In the genomic region with DNA sequence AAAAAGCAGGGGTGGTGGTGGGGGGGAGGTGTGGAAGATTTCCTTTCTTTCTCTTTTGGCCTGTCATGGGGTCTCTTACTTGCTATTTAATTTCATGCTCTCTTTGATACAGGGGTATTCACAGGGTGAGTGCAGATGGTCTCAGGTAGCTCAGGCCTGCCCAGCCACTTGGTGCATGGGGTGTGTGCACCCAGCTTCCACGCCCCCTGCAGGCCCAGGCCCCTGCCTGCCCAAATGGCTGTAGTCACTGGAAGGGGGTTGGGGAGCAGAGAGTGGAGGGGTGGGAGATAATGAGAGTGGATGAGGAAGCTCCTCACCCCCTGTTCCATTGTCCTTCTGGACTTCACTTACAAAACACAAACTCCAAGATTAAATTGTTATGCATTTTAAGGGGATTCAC, we compare ENCODE assay signal across 2 cellular contexts.
TF ChIP-seq lines count a peak whose summit lies in the region.

No MANE protein-coding gene starts in this region.

TF ChIP-seq in GM23338, 12 proteins besides CTCF, POLR2A, EP300 and RAD21 (continued from another document):
- TF ChIP-seq, protein P1, sequence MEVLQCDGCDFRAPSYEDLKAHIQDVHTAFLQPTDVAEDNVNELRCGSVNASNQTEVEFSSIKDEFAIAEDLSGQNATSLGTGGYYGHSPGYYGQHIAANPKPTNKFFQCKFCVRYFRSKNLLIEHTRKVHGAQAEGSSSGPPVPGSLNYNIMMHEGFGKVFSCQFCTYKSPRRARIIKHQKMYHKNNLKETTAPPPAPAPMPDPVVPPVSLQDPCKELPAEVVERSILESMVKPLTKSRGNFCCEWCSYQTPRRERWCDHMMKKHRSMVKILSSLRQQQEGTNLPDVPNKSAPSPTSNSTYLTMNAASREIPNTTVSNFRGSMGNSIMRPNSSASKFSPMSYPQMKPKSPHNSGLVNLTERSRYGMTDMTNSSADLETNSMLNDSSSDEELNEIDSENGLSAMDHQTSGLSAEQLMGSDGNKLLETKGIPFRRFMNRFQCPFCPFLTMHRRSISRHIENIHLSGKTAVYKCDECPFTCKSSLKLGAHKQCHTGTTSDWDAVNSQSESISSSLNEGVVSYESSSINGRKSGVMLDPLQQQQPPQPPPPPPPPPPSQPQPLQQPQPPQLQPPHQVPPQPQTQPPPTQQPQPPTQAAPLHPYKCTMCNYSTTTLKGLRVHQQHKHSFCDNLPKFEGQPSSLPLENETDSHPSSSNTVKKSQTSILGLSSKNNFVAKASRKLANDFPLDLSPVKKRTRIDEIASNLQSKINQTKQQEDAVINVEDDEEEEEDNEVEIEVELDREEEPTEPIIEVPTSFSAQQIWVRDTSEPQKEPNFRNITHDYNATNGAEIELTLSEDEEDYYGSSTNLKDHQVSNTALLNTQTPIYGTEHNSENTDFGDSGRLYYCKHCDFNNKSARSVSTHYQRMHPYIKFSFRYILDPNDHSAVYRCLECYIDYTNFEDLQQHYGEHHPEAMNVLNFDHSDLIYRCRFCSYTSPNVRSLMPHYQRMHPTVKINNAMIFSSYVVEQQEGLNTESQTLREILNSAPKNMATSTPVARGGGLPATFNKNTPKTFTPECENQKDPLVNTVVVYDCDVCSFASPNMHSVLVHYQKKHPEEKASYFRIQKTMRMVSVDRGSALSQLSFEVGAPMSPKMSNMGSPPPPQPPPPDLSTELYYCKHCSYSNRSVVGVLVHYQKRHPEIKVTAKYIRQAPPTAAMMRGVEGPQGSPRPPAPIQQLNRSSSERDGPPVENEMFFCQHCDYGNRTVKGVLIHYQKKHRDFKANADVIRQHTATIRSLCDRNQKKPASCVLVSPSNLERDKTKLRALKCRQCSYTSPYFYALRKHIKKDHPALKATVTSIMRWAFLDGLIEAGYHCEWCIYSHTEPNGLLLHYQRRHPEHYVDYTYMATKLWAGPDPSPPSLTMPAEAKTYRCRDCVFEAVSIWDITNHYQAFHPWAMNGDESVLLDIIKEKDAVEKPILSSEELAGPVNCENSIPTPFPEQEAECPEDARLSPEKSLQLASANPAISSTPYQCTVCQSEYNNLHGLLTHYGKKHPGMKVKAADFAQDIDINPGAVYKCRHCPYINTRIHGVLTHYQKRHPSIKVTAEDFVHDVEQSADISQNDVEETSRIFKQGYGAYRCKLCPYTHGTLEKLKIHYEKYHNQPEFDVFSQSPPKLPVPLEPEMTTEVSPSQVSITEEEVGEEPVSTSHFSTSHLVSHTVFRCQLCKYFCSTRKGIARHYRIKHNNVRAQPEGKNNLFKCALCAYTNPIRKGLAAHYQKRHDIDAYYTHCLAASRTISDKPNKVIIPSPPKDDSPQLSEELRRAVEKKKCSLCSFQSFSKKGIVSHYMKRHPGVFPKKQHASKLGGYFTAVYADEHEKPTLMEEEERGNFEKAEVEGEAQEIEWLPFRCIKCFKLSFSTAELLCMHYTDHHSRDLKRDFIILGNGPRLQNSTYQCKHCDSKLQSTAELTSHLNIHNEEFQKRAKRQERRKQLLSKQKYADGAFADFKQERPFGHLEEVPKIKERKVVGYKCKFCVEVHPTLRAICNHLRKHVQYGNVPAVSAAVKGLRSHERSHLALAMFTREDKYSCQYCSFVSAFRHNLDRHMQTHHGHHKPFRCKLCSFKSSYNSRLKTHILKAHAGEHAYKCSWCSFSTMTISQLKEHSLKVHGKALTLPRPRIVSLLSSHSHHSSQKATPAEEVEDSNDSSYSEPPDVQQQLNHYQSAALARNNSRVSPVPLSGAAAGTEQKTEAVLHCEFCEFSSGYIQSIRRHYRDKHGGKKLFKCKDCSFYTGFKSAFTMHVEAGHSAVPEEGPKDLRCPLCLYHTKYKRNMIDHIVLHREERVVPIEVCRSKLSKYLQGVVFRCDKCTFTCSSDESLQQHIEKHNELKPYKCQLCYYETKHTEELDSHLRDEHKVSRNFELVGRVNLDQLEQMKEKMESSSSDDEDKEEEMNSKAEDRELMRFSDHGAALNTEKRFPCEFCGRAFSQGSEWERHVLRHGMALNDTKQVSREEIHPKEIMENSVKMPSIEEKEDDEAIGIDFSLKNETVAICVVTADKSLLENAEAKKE (CRISPR knock-in tag; IDR thresholded peaks at IDR 0.05): no peak
- TF ChIP-seq CREB1 (CRISPR knock-in tag; IDR thresholded peaks at IDR 0.05; ENCODE audit: low read depth) (no peak), ZNF114 (CRISPR knock-in tag; IDR thresholded peaks at IDR 0.05) (no peak), EZH2 (IDR thresholded peaks at IDR 0.05; ENCODE audit: low read depth, unreplicated experiment) (no peak), NANOG (IDR thresholded peaks at IDR 0.05; ENCODE audit: borderline replicate concordance) (no peak), POLR2AphosphoS5 (IDR thresholded peaks at IDR 0.05; ENCODE audit: low read depth) (no peak), STAT1 (IDR thresholded peaks at IDR 0.05; ENCODE audit: unreplicated experiment) (no peak), JUNB (IDR thresholded peaks at IDR 0.05; ENCODE audit: unreplicated experiment) (no peak)
- TF ChIP-seq, protein P2, sequence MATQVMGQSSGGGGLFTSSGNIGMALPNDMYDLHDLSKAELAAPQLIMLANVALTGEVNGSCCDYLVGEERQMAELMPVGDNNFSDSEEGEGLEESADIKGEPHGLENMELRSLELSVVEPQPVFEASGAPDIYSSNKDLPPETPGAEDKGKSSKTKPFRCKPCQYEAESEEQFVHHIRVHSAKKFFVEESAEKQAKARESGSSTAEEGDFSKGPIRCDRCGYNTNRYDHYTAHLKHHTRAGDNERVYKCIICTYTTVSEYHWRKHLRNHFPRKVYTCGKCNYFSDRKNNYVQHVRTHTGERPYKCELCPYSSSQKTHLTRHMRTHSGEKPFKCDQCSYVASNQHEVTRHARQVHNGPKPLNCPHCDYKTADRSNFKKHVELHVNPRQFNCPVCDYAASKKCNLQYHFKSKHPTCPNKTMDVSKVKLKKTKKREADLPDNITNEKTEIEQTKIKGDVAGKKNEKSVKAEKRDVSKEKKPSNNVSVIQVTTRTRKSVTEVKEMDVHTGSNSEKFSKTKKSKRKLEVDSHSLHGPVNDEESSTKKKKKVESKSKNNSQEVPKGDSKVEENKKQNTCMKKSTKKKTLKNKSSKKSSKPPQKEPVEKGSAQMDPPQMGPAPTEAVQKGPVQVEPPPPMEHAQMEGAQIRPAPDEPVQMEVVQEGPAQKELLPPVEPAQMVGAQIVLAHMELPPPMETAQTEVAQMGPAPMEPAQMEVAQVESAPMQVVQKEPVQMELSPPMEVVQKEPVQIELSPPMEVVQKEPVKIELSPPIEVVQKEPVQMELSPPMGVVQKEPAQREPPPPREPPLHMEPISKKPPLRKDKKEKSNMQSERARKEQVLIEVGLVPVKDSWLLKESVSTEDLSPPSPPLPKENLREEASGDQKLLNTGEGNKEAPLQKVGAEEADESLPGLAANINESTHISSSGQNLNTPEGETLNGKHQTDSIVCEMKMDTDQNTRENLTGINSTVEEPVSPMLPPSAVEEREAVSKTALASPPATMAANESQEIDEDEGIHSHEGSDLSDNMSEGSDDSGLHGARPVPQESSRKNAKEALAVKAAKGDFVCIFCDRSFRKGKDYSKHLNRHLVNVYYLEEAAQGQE (IDR thresholded peaks at IDR 0.05; ENCODE audit: unreplicated experiment): no peak
- TF ChIP-seq, protein P3, sequence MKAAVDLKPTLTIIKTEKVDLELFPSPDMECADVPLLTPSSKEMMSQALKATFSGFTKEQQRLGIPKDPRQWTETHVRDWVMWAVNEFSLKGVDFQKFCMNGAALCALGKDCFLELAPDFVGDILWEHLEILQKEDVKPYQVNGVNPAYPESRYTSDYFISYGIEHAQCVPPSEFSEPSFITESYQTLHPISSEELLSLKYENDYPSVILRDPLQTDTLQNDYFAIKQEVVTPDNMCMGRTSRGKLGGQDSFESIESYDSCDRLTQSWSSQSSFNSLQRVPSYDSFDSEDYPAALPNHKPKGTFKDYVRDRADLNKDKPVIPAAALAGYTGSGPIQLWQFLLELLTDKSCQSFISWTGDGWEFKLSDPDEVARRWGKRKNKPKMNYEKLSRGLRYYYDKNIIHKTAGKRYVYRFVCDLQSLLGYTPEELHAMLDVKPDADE (IDR thresholded peaks at IDR 0.05): no peak

TF ChIP-seq in WTC11, 78 proteins besides CTCF, POLR2A, EP300 and RAD21 (continued from another document and continues in another):
- TF ChIP-seq, protein P4, sequence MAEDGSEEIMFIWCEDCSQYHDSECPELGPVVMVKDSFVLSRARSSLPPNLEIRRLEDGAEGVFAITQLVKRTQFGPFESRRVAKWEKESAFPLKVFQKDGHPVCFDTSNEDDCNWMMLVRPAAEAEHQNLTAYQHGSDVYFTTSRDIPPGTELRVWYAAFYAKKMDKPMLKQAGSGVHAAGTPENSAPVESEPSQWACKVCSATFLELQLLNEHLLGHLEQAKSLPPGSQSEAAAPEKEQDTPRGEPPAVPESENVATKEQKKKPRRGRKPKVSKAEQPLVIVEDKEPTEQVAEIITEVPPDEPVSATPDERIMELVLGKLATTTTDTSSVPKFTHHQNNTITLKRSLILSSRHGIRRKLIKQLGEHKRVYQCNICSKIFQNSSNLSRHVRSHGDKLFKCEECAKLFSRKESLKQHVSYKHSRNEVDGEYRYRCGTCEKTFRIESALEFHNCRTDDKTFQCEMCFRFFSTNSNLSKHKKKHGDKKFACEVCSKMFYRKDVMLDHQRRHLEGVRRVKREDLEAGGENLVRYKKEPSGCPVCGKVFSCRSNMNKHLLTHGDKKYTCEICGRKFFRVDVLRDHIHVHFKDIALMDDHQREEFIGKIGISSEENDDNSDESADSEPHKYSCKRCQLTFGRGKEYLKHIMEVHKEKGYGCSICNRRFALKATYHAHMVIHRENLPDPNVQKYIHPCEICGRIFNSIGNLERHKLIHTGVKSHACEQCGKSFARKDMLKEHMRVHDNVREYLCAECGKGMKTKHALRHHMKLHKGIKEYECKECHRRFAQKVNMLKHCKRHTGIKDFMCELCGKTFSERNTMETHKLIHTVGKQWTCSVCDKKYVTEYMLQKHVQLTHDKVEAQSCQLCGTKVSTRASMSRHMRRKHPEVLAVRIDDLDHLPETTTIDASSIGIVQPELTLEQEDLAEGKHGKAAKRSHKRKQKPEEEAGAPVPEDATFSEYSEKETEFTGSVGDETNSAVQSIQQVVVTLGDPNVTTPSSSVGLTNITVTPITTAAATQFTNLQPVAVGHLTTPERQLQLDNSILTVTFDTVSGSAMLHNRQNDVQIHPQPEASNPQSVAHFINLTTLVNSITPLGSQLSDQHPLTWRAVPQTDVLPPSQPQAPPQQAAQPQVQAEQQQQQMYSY (CRISPR knock-in tag; IDR thresholded peaks at IDR 0.05): no peak
- TF ChIP-seq ZNF416 (CRISPR knock-in tag; IDR thresholded peaks at IDR 0.05) (no peak), CREM (CRISPR knock-in tag; IDR thresholded peaks at IDR 0.05) (no peak), TP53 (CRISPR knock-in tag; IDR thresholded peaks at IDR 0.05) (no peak), TCF7 (CRISPR knock-in tag; IDR thresholded peaks at IDR 0.05; ENCODE audit: low read depth) (no peak), MYBL2 (CRISPR knock-in tag; IDR thresholded peaks at IDR 0.05) (no peak), ZNF121 (CRISPR knock-in tag; IDR thresholded peaks at IDR 0.05) (no peak), CBFB (CRISPR knock-in tag; IDR thresholded peaks at IDR 0.05; ENCODE audit: low read depth) (no peak), ELF4 (CRISPR knock-in tag; IDR thresholded peaks at IDR 0.05; ENCODE audit: low read depth) (no peak), GTF2I (CRISPR knock-in tag; conservative IDR thresholded peaks at IDR 0.05) (no peak), SMAD4 (CRISPR knock-in tag; IDR thresholded peaks at IDR 0.05) (no peak)
- TF ChIP-seq, protein P5, sequence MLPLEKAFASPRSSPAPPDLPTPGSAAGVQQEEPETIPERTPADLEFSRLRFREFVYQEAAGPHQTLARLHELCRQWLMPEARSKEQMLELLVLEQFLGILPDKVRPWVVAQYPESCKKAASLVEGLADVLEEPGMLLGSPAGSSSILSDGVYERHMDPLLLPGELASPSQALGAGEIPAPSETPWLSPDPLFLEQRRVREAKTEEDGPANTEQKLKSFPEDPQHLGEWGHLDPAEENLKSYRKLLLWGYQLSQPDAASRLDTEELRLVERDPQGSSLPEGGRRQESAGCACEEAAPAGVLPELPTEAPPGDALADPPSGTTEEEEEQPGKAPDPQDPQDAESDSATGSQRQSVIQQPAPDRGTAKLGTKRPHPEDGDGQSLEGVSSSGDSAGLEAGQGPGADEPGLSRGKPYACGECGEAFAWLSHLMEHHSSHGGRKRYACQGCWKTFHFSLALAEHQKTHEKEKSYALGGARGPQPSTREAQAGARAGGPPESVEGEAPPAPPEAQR (CRISPR knock-in tag; IDR thresholded peaks at IDR 0.05): no peak
- TF ChIP-seq, protein P6, sequence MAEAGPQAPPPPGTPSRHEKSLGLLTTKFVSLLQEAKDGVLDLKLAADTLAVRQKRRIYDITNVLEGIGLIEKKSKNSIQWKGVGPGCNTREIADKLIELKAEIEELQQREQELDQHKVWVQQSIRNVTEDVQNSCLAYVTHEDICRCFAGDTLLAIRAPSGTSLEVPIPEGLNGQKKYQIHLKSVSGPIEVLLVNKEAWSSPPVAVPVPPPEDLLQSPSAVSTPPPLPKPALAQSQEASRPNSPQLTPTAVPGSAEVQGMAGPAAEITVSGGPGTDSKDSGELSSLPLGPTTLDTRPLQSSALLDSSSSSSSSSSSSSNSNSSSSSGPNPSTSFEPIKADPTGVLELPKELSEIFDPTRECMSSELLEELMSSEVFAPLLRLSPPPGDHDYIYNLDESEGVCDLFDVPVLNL (CRISPR knock-in tag; IDR thresholded peaks at IDR 0.05; ENCODE audit: borderline replicate concordance, low read depth): no peak
- TF ChIP-seq, protein P7, sequence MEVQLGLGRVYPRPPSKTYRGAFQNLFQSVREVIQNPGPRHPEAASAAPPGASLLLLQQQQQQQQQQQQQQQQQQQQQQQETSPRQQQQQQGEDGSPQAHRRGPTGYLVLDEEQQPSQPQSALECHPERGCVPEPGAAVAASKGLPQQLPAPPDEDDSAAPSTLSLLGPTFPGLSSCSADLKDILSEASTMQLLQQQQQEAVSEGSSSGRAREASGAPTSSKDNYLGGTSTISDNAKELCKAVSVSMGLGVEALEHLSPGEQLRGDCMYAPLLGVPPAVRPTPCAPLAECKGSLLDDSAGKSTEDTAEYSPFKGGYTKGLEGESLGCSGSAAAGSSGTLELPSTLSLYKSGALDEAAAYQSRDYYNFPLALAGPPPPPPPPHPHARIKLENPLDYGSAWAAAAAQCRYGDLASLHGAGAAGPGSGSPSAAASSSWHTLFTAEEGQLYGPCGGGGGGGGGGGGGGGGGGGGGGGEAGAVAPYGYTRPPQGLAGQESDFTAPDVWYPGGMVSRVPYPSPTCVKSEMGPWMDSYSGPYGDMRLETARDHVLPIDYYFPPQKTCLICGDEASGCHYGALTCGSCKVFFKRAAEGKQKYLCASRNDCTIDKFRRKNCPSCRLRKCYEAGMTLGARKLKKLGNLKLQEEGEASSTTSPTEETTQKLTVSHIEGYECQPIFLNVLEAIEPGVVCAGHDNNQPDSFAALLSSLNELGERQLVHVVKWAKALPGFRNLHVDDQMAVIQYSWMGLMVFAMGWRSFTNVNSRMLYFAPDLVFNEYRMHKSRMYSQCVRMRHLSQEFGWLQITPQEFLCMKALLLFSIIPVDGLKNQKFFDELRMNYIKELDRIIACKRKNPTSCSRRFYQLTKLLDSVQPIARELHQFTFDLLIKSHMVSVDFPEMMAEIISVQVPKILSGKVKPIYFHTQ (CRISPR knock-in tag; IDR thresholded peaks at IDR 0.05): no peak
- TF ChIP-seq, protein P8, sequence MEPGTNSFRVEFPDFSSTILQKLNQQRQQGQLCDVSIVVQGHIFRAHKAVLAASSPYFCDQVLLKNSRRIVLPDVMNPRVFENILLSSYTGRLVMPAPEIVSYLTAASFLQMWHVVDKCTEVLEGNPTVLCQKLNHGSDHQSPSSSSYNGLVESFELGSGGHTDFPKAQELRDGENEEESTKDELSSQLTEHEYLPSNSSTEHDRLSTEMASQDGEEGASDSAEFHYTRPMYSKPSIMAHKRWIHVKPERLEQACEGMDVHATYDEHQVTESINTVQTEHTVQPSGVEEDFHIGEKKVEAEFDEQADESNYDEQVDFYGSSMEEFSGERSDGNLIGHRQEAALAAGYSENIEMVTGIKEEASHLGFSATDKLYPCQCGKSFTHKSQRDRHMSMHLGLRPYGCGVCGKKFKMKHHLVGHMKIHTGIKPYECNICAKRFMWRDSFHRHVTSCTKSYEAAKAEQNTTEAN (CRISPR knock-in tag; IDR thresholded peaks at IDR 0.05): no peak
